25 cellular contexts compared by ENCODE assay signal in the genomic region with DNA sequence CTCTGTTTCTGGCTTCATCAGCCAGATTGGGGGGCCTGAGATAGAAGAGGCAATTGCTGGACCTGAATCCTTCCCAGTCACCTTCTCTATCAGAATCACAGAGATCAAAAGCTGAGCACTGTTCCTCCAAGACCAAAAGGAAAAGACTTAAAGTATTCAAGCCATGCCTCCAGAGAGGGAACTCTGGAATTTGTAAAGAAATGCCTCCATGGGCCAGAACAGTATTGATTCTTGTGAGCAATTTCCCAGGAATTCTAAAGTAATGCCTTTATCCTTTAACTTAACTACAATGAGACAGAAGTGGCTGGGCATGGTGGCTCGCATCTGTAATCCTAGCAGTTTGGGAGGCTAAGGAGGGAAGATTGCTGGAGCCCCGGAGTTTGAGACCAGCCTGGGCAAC.
"Had no signal": no experiment of that assay in that cellular context is flagged by ENCODE, and none has a peak within 500 bp of the region (broad histone marks: within the 10 kb centered on the region; RNA-seq: fewer than 3 reads in every experiment).

No MANE protein-coding gene starts in this region.

- ATAC-seq: activated naive CD8-positive, alpha-beta T cell treated with anti-CD3 and anti-CD28 coated beads, Interleukin-2, amount 50 U/mL, for 24 hours; left ventricle myocardium superior; sciatic nerve had no signal

- H3K4me3 Mint-ChIP-seq: activated CD4-positive, alpha-beta memory T cell treated with anti-CD3 and anti-CD28 coated beads for 36 hours; activated naive CD8-positive, alpha-beta T cell treated with anti-CD3 and anti-CD28 coated beads, Interleukin-2, amount 50 U/mL, for 24 hours; activated T-helper 1 cell treated with anti-CD3 and anti-CD28 coated beads, Interleukin-12 subunit alpha, Interleukin-12 subunit beta, Interleukin-2, Interleukin-4 antibody, amounts not matched to agents 30 ng/mL and 10 ng/mL and 1 ng/mL, durations not matched to agents 14 hours and 24 hours and 36 hours; type B pancreatic cell had no signal

- H3K27ac Mint-ChIP-seq: activated CD4-positive, alpha-beta memory T cell treated with anti-CD3 and anti-CD28 coated beads for 36 hours; activated naive CD8-positive, alpha-beta T cell treated with anti-CD3 and anti-CD28 coated beads, Interleukin-2, amount 50 U/mL, for 24 hours; activated T-helper 1 cell treated with anti-CD3 and anti-CD28 coated beads, Interleukin-12 subunit alpha, Interleukin-12 subunit beta, Interleukin-2, Interleukin-4 antibody, amounts not matched to agents 30 ng/mL and 10 ng/mL and 1 ng/mL, durations not matched to agents 14 hours and 24 hours and 36 hours; type B pancreatic cell had no signal

- H3K79me2 ChIP-seq: hepatocyte had no signal

- H3K36me3 ChIP-seq: vagina had no signal

- H3K4me1 ChIP-seq: testis, vagina had no signal

- DNase-seq: activated CD4-positive, alpha-beta memory T cell treated with anti-CD3 and anti-CD28 coated beads for 36 hours; activated CD4-positive, alpha-beta T cell treated with anti-CD3 and anti-CD28 coated beads for 48 hours; activated CD4-positive, CD25-positive, alpha-beta regulatory T cell; activated gamma-delta T cell; activated naive CD4-positive, alpha-beta T cell treated with anti-CD3 and anti-CD28 coated beads, Interleukin-2, amount 50 U/mL, for 16 hours; activated naive CD8-positive, alpha-beta T cell treated with anti-CD3 and anti-CD28 coated beads, Interleukin-2, amount 50 U/mL, for 24 hours; aorta; central memory CD4-positive, alpha-beta T cell; dermis blood vessel endothelial cell; effector CD8-positive, alpha-beta T cell; erythroblast; foreskin melanocyte; glutamatergic neuron; left ventricle myocardium superior; mammary epithelial cell; occipital lobe; stimulated activated CD4-positive, alpha-beta T cell treated with anti-CD3 and anti-CD28 coated beads, Interleukin-4, amount 100 ng/mL, for 1 hour; stimulated activated naive CD4-positive, alpha-beta T cell; T1000; testis had no signal

- H2AFZ ChIP-seq: hepatocyte had no signal

- H3K27me3 ChIP-seq: hepatocyte, testis, vagina had no signal

- H3K4me2 ChIP-seq: hepatocyte had no signal

- H3K36me3 Mint-ChIP-seq: type B pancreatic cell had no signal

- H3K9me3 Mint-ChIP-seq: activated CD4-positive, alpha-beta memory T cell treated with anti-CD3 and anti-CD28 coated beads for 36 hours; activated naive CD8-positive, alpha-beta T cell treated with anti-CD3 and anti-CD28 coated beads, Interleukin-2, amount 50 U/mL, for 24 hours; activated T-helper 1 cell treated with anti-CD3 and anti-CD28 coated beads, Interleukin-12 subunit alpha, Interleukin-12 subunit beta, Interleukin-2, Interleukin-4 antibody, amounts not matched to agents 30 ng/mL and 10 ng/mL and 1 ng/mL, durations not matched to agents 14 hours and 24 hours and 36 hours; type B pancreatic cell had no signal

- H3K9me3 ChIP-seq: testis, vagina had no signal

- H3K4me3 ChIP-seq: hepatocyte, testis, vagina had no signal

- H3K27ac ChIP-seq: hepatocyte, testis, vagina had no signal
